Comparison of ENCODE assay signal across 8 cellular contexts in genomic region chr1:237562247-237562823, GRCh38.
DNase-seq lines count a peak whose midpoint lies in the region; ATAC-seq and TF ChIP-seq lines count a peak whose summit lies in the region.

No MANE protein-coding gene starts in this region.

- H3K27me3 ChIP-seq in AG04450 (ENCODE audit: control insufficient read depth, insufficient read depth, low read length) (no peaks in the 10 kb centered on the region), parathyroid adenoma (ENCODE audit: control insufficient read depth, insufficient read depth, low read length) (no peaks in the 10 kb centered on the region)

- H3K9me3 ChIP-seq in AG04450 (ENCODE audit: control insufficient read depth, insufficient read depth, low read length) = no peaks in the 10 kb centered on the region; the same call in 1 of the 2 replicates
- no peaks in the 10 kb centered on the region for H3K9me3 ChIP-seq in parathyroid adenoma (ENCODE audit: control insufficient read depth, low read length)

- CTCF ChIA-PET in AG04450 (lab: Charles Lee) = interaction anchor here (0.6 to 3.0 kb wide), 14 partner anchors 10 to 1331 kb away, joined by 3 to 38 read pairs (median 4); no protein-coding TSS in a partner anchor

- no peaks in the 10 kb centered on the region for H3K79me2 ChIP-seq in parathyroid adenoma

- no peak overlapping the region for H3K27ac ChIP-seq in AG04450 (ENCODE audit: low read depth, low read length)
- H3K27ac ChIP-seq in parathyroid adenoma = no peak overlapping the region

- POLR2A ChIA-PET in AG04450 (lab: Yijun Ruan, JAX) = no interaction called here

- no peaks in the 10 kb centered on the region for H3K4me1 ChIP-seq in parathyroid adenoma

- no peak overlapping the region for H2AFZ ChIP-seq in parathyroid adenoma

- H3K4me3 ChIP-seq in AG04450 (ENCODE audit: low read depth, low read length) = no peak overlapping the region
- no peak overlapping the region for H3K4me3 ChIP-seq in NB4 (ENCODE audit: low read depth, low read length)
- no peak overlapping the region for H3K4me3 ChIP-seq in parathyroid adenoma (ENCODE audit: low read depth, low read length)

- DNase-seq in AG04450 (ENCODE audit: low read depth, low spot score) (peak; percentile 3), NB4 (ENCODE audit: low read depth) (peak; percentile 68), SK-MEL-5 (ENCODE audit: low read depth, low spot score) (peak; percentile 82), mucosa of gallbladder (ENCODE audit: low spot score) (no peak)

- no peak for TF ChIP-seq POLR2A in NB4 (IDR thresholded peaks at IDR 0.05; ENCODE audit: extremely low read depth, insufficient read length)

- no peak overlapping the region for H3K4me2 ChIP-seq in parathyroid adenoma (ENCODE audit: low read length)

- ATAC-seq in HG02678 (IDR thresholded peaks at IDR 0.05; ENCODE audit: unreplicated experiment) (peak; percentile 76), esophagus mucosa (peak; percentile 79)

- no peak overlapping the region for H3K9ac ChIP-seq in parathyroid adenoma

- no peaks in the 10 kb centered on the region for H3K36me3 ChIP-seq in parathyroid adenoma (ENCODE audit: control insufficient read depth, insufficient read depth, low read length)

- in situ Hi-C loops in SK-MEL-5 (cut with HindIII; ENCODE audit: low pct_unique_long_range_greater_than_20kb, low sequenced_read_pairs) = no loop called here

- TF ChIP-seq CTCF in AG04450 (IDR thresholded peaks at IDR 0.05; ENCODE audit: low read depth, low read length) (peak; percentile 58), GM12874 (IDR thresholded peaks at IDR 0.05; ENCODE audit: insufficient read depth, low read depth, low read length) (peak; percentile 42; the same call in 1 of the 2 replicates), NB4 (IDR thresholded peaks at IDR 0.05; ENCODE audit: low read depth, low read length) (peak; percentile 26), parathyroid adenoma (IDR thresholded peaks at IDR 0.05) (peak; percentile 28)
